16 cellular contexts compared by ENCODE assay signal in the genomic region with DNA sequence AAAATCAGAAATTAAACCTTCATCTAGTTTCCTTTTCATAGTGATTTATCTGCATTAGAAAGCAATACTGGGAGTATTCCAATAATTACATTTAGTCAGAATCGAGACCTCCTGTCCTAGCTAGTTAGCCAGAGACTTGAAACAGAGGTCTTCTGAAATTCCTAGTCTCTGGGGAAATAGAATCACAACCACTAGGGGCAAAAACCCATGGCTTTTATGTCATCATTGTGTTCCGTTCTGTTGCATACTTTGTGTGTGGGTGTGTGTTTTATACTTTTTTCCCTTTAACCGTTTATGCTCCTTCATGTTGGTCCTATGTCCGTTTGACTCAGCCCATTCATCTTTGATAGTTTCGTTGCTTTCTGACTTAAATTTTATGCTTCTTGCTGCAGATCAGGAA.
DNase-seq lines count a peak whose midpoint lies in the region; ATAC-seq and TF ChIP-seq lines count a peak whose summit lies in the region.
"Had no signal": no experiment of that assay in that cellular context is flagged by ENCODE, and none has a peak within 500 bp of the region (broad histone marks: within the 10 kb centered on the region; RNA-seq: fewer than 3 reads in every experiment).

No MANE protein-coding gene starts in this region.

- intact Hi-C loops in IMR-90 (cut with micrococcal nuclease): no loop called here

- H2BK15ac ChIP-seq in IMR-90 (ENCODE audit: low read depth, low read length): no peak overlapping the region

- H3K4me3 ChIP-seq in IMR-90 (ENCODE audit: insufficient read depth, low read depth, low read length): no peak overlapping the region
- H3K4me3 ChIP-seq in neural cell (ENCODE audit: low read length): no peak overlapping the region
- H3K4me3 ChIP-seq: smooth muscle cell, thoracic aorta had no signal

- POLR2A ChIA-PET in IMR-90 (lab: Charles Lee; ENCODE audit: unreplicated experiment): no interaction called here

- H3K79me1 ChIP-seq in IMR-90 (ENCODE audit: low read depth in 1 of 2, low read length in 2 of 2): peaks cover 35 to 37% of the 10 kb centered on the region in 2 experiments

- H3K23ac ChIP-seq in IMR-90 (ENCODE audit: low read depth, low read length): no peak overlapping the region

- no peaks in the 10 kb centered on the region for H3K9me3 ChIP-seq in IMR-90 (ENCODE audit: control insufficient read depth, insufficient read depth, low read length)
- no peaks in the 10 kb centered on the region for H3K9me3 ChIP-seq in neural cell (ENCODE audit: low read length)
- H3K9me3 ChIP-seq: thoracic aorta had no signal

- H3K9ac ChIP-seq in IMR-90 (ENCODE audit: low read depth, low read length): no peak overlapping the region
- no peak overlapping the region for H3K9ac ChIP-seq in neural cell (ENCODE audit: low read length)

- no peaks in the 10 kb centered on the region for H3F3A ChIP-seq in neural cell (ENCODE audit: insufficient read depth, low read length, poor library complexity, severe bottlenecking)

- H3K36me3 ChIP-seq in IMR-90 (ENCODE audit: control insufficient read depth, insufficient read depth, low read length) (peaks cover 17% of the 10 kb centered on the region; the same call in 1 of the 2 replicates), neural cell (ENCODE audit: insufficient read depth, low read length) (peaks cover under 1% of the 10 kb centered on the region)

- peak overlapping the region in 3 of 5 experiments; percentile 19 to 46 (median 40) for H3K27ac Mint-ChIP-seq in brain
- H3K27ac Mint-ChIP-seq: activated naive CD4-positive, alpha-beta T cell treated with anti-CD3 and anti-CD28 coated beads, Interleukin-2, amount 50 U/mL, for 72 hours; nephron had no signal

- in situ Hi-C loops in IMR-90 (cut with MboI; ENCODE audit: low sequenced_read_pairs): no loop called here

- no peak for TF ChIP-seq RAD21 in IMR-90 (IDR thresholded peaks at IDR 0.05; ENCODE audit: low read length)
- no peak for TF ChIP-seq RAD21 in neural cell (conservative IDR thresholded peaks at IDR 0.05)

- no peak overlapping the region for H3K56ac ChIP-seq in IMR-90 (ENCODE audit: extremely low read depth, insufficient read depth, low read length)

- H3K36me3 Mint-ChIP-seq in brain: peaks cover 55% of the 10 kb centered on the region

- H4K5ac ChIP-seq in IMR-90 (ENCODE audit: low read depth, low read length): no peak overlapping the region

- ATAC-seq in IMR-90 (ENCODE audit: low read depth): no peak
- no peak for ATAC-seq in HG03139 (IDR thresholded peaks at IDR 0.05; ENCODE audit: unreplicated experiment)
- ATAC-seq in HG02642 (IDR thresholded peaks at IDR 0.05; ENCODE audit: poor library complexity, unreplicated experiment): no peak
- ATAC-seq: left cardiac atrium had no signal

- H3K4me1 Mint-ChIP-seq in brain: peaks cover 9% of the 10 kb centered on the region

- H3K4me1 ChIP-seq in IMR-90 (ENCODE audit: control insufficient read depth, insufficient read depth, low read length): peaks cover 8% of the 10 kb centered on the region

- H3K27me3 ChIP-seq in IMR-90 (ENCODE audit: control insufficient read depth, insufficient read depth, low read length) (no peaks in the 10 kb centered on the region), neural cell (ENCODE audit: insufficient read depth, low read depth, low read length) (no peaks in the 10 kb centered on the region)

- no peak overlapping the region for H2AK9ac ChIP-seq in IMR-90 (replicated peaks; ENCODE audit: low read depth, low read length, poor library complexity)

- peak overlapping the region; percentile 3; the same call in 1 of the 2 replicates for H2BK20ac ChIP-seq in IMR-90 (ENCODE audit: low read depth, low read length)

- no peak overlapping the region for H3K4me3 Mint-ChIP-seq in brain
- H3K4me3 Mint-ChIP-seq: nephron had no signal

- no peak overlapping the region for H4K8ac ChIP-seq in IMR-90 (ENCODE audit: low read depth in 2 of 2, low read length in 2 of 2)

- H3K9me1 ChIP-seq in IMR-90 (ENCODE audit: insufficient read depth, low read length): peaks cover 4% of the 10 kb centered on the region; the same call in 1 of the 2 replicates

- H3K4ac ChIP-seq in IMR-90 (ENCODE audit: low read depth, low read length): no peak overlapping the region

- H2AK5ac ChIP-seq in IMR-90 (ENCODE audit: low read depth, low read length): no peak overlapping the region

- CTCF ChIA-PET in IMR-90 (lab: Yijun Ruan, JAX): no interaction called here

- TF ChIP-seq EP300 in neural cell (conservative IDR thresholded peaks at IDR 0.05; ENCODE audit: poor library complexity, severe bottlenecking): no peak

- peak; percentile 21; the same call in 1 of the 2 replicates for TF ChIP-seq CTCF in IMR-90 (conservative IDR thresholded peaks at IDR 0.05; ENCODE audit: low read depth, low read length)
- TF ChIP-seq CTCF in brain (conservative IDR thresholded peaks at IDR 0.05): no peak
- peak; percentile 12 for TF ChIP-seq CTCF in neural cell (IDR thresholded peaks at IDR 0.05; ENCODE audit: poor library complexity, severe bottlenecking)
- no peak for TF ChIP-seq CTCF in GM20000 (IDR thresholded peaks at IDR 0.05; ENCODE audit: extremely low read depth, missing control alignments)

- TF ChIP-seq POLR2A in IMR-90 (IDR thresholded peaks at IDR 0.05; ENCODE audit: low read depth, low read length): no peak

- no peak overlapping the region for H3K18ac ChIP-seq in IMR-90 (ENCODE audit: low read depth, low read length)

- no peaks in the 10 kb centered on the region for H3K9me2 ChIP-seq in neural cell (ENCODE audit: insufficient read depth, low read length)

- H2AFZ ChIP-seq in IMR-90 (replicated peaks; ENCODE audit: low read length, poor library complexity) (no peak overlapping the region), neural cell (ENCODE audit: low read depth, low read length) (no peak overlapping the region)

- H2BK120ac ChIP-seq in IMR-90 (ENCODE audit: low read depth, low read length): no peak overlapping the region; the same call in 1 of the 2 replicates

- no peaks in the 10 kb centered on the region for H3K79me2 ChIP-seq in neural cell (replicated peaks; ENCODE audit: insufficient read depth, low read length)

- no peak overlapping the region for H2BK5ac ChIP-seq in IMR-90 (ENCODE audit: low read depth, low read length, poor library complexity, severe bottlenecking)

- dilution Hi-C loops in IMR-90 (cut with HindIII; ENCODE audit: low sequenced_read_pairs, unreplicated experiment): no loop called here

- no peaks in the 10 kb centered on the region for H3K9me3 Mint-ChIP-seq in brain
- H3K9me3 Mint-ChIP-seq: activated naive CD4-positive, alpha-beta T cell treated with anti-CD3 and anti-CD28 coated beads, Interleukin-2, amount 50 U/mL, for 72 hours; nephron had no signal

- peaks cover 3% of the 10 kb centered on the region for H3K27me3 Mint-ChIP-seq in brain

- no peak overlapping the region for H4K91ac ChIP-seq in IMR-90 (ENCODE audit: insufficient read depth, low read depth, low read length)

- no peak overlapping the region for H3K14ac ChIP-seq in IMR-90 (replicated peaks; ENCODE audit: low read depth, low read length)

- H4K20me1 ChIP-seq in IMR-90 (ENCODE audit: insufficient read depth, low read length): no peaks in the 10 kb centered on the region
- no peaks in the 10 kb centered on the region for H4K20me1 ChIP-seq in neural cell (ENCODE audit: insufficient read depth)

- DNase-seq in DMS114 treated with DMSO at 0.1 percent for 48 hours (lab: John Stamatoyannopoulos, UW; ENCODE audit: unreplicated experiment) (peak; percentile 11), IMR-90 (peak; percentile 27), GM20000 (ENCODE audit: low spot score) (no peak)
- DNase-seq: DMS153, left cardiac atrium, NCI-H1105 treated with DMSO at 0.1 percent for 48 hours, NCI-H748 treated with DMSO at 0.1 percent for 48 hours, SHP77 had no signal

- no CpG with 5 or more reads among the region's 5 CpGs for WGBS in IMR-90 (ENCODE audit: extremely low coverage in 2 of 2, insufficient read length in 1 of 2), 2 experiments

- H3K4me2 ChIP-seq in IMR-90 (ENCODE audit: low read depth, low read length) (no peak overlapping the region), neural cell (ENCODE audit: low read length) (no peak overlapping the region)
- H3K4me2 ChIP-seq: smooth muscle cell had no signal

- no TSS peak for BruUV-seq in IMR-90 (replicated peaks; lab: Mats Ljungman, UMichigan)

- no peak overlapping the region for H3K27ac ChIP-seq in IMR-90 (ENCODE audit: insufficient read depth, low read length)
- no peak overlapping the region for H3K27ac ChIP-seq in neural cell (ENCODE audit: low read length)
- H3K27ac ChIP-seq: thoracic aorta had no signal

TF ChIP-seq in IMR-90, 13 proteins besides CTCF, POLR2A, EP300 and RAD21 (continues in another document):
- TF ChIP-seq MXI1 (IDR thresholded peaks at IDR 0.05; ENCODE audit: borderline replicate concordance, low read depth, low read length): no peak
- TF ChIP-seq BHLHE40 (IDR thresholded peaks at IDR 0.05; ENCODE audit: low read depth, low read length): no peak
- no peak for TF ChIP-seq CHD1 (IDR thresholded peaks at IDR 0.05; ENCODE audit: low read depth, low read length)
- TF ChIP-seq SMC3 (IDR thresholded peaks at IDR 0.05; ENCODE audit: low read depth, low read length): no peak
- TF ChIP-seq RCOR1 (IDR thresholded peaks at IDR 0.05; ENCODE audit: insufficient replicate concordance, low read length): no peak
- no peak for TF ChIP-seq NFE2L2 (IDR thresholded peaks at IDR 0.05; ENCODE audit: low read depth, low read length)

TF ChIP-seq in neural cell, 6 proteins besides CTCF, POLR2A, EP300 and RAD21:
- TF ChIP-seq POLR2AphosphoS5 (IDR thresholded peaks at IDR 0.05): no peak

Comparison
In these comparisons a context has a peak if more than half of its experiments do, and no peak if none do; other contexts are left out.
1. CTCF ChIP-seq: peak in IMR-90 (single experiment) and neural cell (single experiment); none in brain (0 of 2) and GM20000 (single experiment).